In the genomic region with DNA sequence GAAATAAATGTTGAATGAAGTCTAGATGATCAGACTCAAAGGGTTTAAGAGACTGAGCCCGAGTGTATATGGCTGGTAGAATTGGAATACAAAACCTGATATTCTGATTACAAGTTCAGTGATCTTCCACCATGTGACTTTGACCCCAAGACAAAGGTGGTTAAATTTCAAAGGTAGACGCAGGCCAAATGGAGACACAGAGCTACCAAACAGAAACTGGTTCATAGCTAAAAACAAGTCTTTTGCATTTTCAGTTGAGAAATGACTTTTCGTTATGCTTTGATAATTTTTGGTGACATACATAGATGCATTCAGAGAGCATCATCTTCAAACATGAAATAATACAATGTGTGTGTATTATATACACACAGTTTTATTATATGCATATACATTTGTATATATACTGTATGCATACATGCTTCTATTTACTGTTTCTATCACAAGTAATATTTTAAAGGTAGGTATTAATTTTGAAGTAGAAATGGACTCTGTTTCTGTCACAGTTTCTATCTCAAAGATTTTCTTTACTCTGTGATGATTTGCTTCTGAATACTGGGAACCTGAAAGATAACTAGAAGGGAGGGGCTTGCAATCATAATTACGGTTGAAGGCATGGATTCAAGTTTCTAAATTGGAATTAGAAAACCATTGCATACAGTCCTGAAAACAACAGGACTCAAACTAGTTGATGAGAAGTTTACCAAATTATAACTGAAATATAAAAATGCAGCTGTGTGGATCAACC, we compare ENCODE assay signal across 12 cellular contexts.
DNase-seq lines count a peak whose midpoint lies in the region; ATAC-seq and TF ChIP-seq lines count a peak whose summit lies in the region.
"Had no signal": no experiment of that assay in that cellular context is flagged by ENCODE, and none has a peak within 500 bp of the region (broad histone marks: within the 10 kb centered on the region; RNA-seq: fewer than 3 reads in every experiment).

No MANE protein-coding gene starts in this region.

- no peaks in the 10 kb centered on the region for H3K4me1 Mint-ChIP-seq in CD14-positive monocyte
- H3K4me1 Mint-ChIP-seq: CD4-positive, CD25-positive, alpha-beta regulatory T cell had no signal

- peaks cover 0 to 1% (median 0%) of the 10 kb centered on the region in 3 donors for H3K27me3 Mint-ChIP-seq in CD14-positive monocyte (ENCODE audit: low read depth in 3 of 3)
- H3K27me3 Mint-ChIP-seq: CD4-positive, CD25-positive, alpha-beta regulatory T cell had no signal

- intact Hi-C loops in CD14-positive monocyte (cut with micrococcal nuclease) = no loop called here

- no peak for TF ChIP-seq CTCF in CD14-positive monocyte (IDR thresholded peaks at IDR 0.05)

- H3K36me3 Mint-ChIP-seq in CD14-positive monocyte = no peaks in the 10 kb centered on the region
- H3K36me3 Mint-ChIP-seq: brain; CD4-positive, CD25-positive, alpha-beta regulatory T cell had no signal

- no peak for DNase-seq in hypothalamus (lab: John Stamatoyannopoulos, UW)
- no peak for DNase-seq in CD14-positive monocyte (ENCODE audit: low spot score)
- no peak for DNase-seq in activated effector memory CD4-positive, alpha-beta T cell treated with anti-CD3 and anti-CD28 coated beads, Interleukin-2, amount 50 U/mL, for 16 hours
- DNase-seq in NCI-H2107 treated with DMSO at 0.1 percent for 48 hours (lab: John Stamatoyannopoulos, UW; ENCODE audit: unreplicated experiment) = no peak
- DNase-seq: activated T-cell treated with anti-CD3 and anti-CD28 coated beads, Interleukin-2, amount 50 U/mL, for 72 hours; CD4-positive, CD25-positive, alpha-beta regulatory T cell; NCI-H510A had no signal

- no peak overlapping the region for H3K4me3 Mint-ChIP-seq in CD14-positive monocyte
- H3K4me3 Mint-ChIP-seq: activated T-cell treated with anti-CD3 and anti-CD28 coated beads, Interleukin-2, amount 50 U/mL, for 72 hours; brain; CD4-positive, CD25-positive, alpha-beta regulatory T cell had no signal

- ATAC-seq in GM18519 (IDR thresholded peaks at IDR 0.05; ENCODE audit: low FRiP score, unreplicated experiment) (peak; percentile 90), GM21367 (IDR thresholded peaks at IDR 0.05; ENCODE audit: unreplicated experiment) (peak; percentile 91), HG02938 (IDR thresholded peaks at IDR 0.05; ENCODE audit: unreplicated experiment) (peak; percentile 96), HG03521 (IDR thresholded peaks at IDR 0.05; ENCODE audit: unreplicated experiment) (peak; percentile 95)
- ATAC-seq: activated T-cell treated with anti-CD3 and anti-CD28 coated beads, Interleukin-2, amount 50 U/mL, for 72 hours had no signal

- H3K27ac Mint-ChIP-seq in CD14-positive monocyte = no peak overlapping the region
- H3K27ac Mint-ChIP-seq: activated T-cell treated with anti-CD3 and anti-CD28 coated beads, Interleukin-2, amount 50 U/mL, for 72 hours; brain; CD4-positive, CD25-positive, alpha-beta regulatory T cell had no signal

- H3K9me3 Mint-ChIP-seq in CD14-positive monocyte = peaks cover 0 to 6% (median 0%) of the 10 kb centered on the region in 7 donors
- H3K9me3 Mint-ChIP-seq: activated T-cell treated with anti-CD3 and anti-CD28 coated beads, Interleukin-2, amount 50 U/mL, for 72 hours; brain; CD4-positive, CD25-positive, alpha-beta regulatory T cell had no signal
